ENCODE assay signal across 11 cellular contexts in the genomic region with DNA sequence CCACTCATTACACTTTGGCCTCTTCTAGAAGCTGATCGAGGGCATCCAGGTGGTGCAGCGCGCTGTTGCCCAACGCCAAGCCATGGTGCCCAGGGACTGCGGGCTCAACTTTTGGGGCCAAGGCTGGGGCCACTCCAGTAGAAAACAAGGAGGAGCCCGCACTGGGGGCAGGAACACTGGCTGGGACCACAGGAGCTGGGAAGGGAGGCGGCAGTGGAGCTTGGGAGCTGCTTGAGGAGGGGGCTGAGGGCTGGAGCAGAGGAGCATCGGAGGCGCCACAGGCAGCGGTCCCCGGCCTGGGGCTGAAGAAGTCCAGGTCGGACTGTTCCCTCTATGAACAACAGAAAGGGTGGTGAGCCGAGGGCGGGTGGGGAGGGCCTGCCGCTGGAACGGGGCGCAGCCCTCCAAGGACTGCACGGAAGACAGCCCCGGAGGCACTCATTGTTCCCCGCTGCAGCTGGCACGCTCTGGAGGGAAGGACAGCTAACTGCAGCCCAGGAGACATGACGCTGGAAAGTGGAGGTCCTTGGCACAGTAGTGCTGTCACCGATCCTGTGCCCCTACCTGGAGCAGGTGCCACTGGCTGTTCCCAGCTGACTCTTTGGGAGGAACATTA. TPM values are rescaled to one million over a fixed set of nuclear protein-coding genes. Genes with fewer than 3 reads are reported as not detected.
DNase-seq lines count a peak whose midpoint lies in the region; ATAC-seq, FAIRE-seq and TF ChIP-seq lines count a peak whose summit lies in the region.
"Had no signal": no experiment of that assay in that cellular context is flagged by ENCODE, and none has a peak within 500 bp of the region (broad histone marks: within the 10 kb centered on the region; RNA-seq: fewer than 3 reads in every experiment).

No MANE protein-coding gene starts in this region.

- H3K4me2 ChIP-seq in HepG2 (ENCODE audit: low read depth, low read length) = no peak overlapping the region
- H3K4me2 ChIP-seq: SK-N-SH had no signal

- DNase-seq in HepG2 (ENCODE audit: low spot score) (no peak), right lobe of liver (no peak), type B pancreatic cell (ENCODE audit: extremely low spot score, unreplicated experiment) (no peak), NCI-H748 treated with DMSO at 0.1 percent for 48 hours (lab: John Stamatoyannopoulos, UW) (no peak), SHP77 treated with DMSO at 0.1 percent for 48 hours (lab: John Stamatoyannopoulos, UW) (no peak), superior temporal gyrus (ENCODE audit: extremely low spot score) (no peak)
- no peak for DNase-seq in activated T-helper 1 cell treated with anti-CD3 and anti-CD28 coated beads, Interleukin-12 subunit alpha, Interleukin-12 subunit beta, Interleukin-2, Interleukin-4 antibody, amounts not matched to agents 30 ng/mL and 10 ng/mL and 1 ng/mL, durations not matched to agents 14 hours and 24 hours and 36 hours (ENCODE audit: low spot score)
- DNase-seq: activated gamma-delta T cell treated with Interleukin-2 at 50 U/mL for 16 hours, left lung had no signal

- CTCF ChIA-PET in HepG2 (lab: Yijun Ruan, JAX; ENCODE audit: low intra/inter-chr PET ratio, low total read pairs) = interaction anchor here (1.9 kb wide), 1 partner anchor 173 kb away, joined by 13 read pairs; no protein-coding TSS in a partner anchor

- H3K27me3 Mint-ChIP-seq in activated T-helper 1 cell treated with anti-CD3 and anti-CD28 coated beads, Interleukin-12 subunit alpha, Interleukin-12 subunit beta, Interleukin-2, Interleukin-4 antibody, amounts not matched to agents 30 ng/mL and 10 ng/mL and 1 ng/mL, durations not matched to agents 14 hours and 24 hours and 36 hours (ENCODE audit: insufficient read depth) = no peaks in the 10 kb centered on the region
- no peaks in the 10 kb centered on the region for H3K27me3 Mint-ChIP-seq in type B pancreatic cell

- H3K9me3 ChIP-seq in HepG2 (ENCODE audit: low read length) (no peaks in the 10 kb centered on the region), right lobe of liver (no peaks in the 10 kb centered on the region), iPS-15b (ENCODE audit: control insufficient read depth, insufficient read depth, low read length) (no peaks in the 10 kb centered on the region)
- H3K9me3 ChIP-seq: left lung, SK-N-SH had no signal

- POLR2A ChIA-PET in HepG2 (lab: Yijun Ruan, JAX) = interaction anchor here (0.8 to 1.1 kb wide), 2 partner anchors 22 to 166 kb away, joined by 3 to 10 read pairs; partner anchors contain the start of genes GGA3, GRB2 and MRPS7

- FAIRE-seq in HepG2 (lab: Jason Lieb, UNC) = no peak

- intact Hi-C loops in HepG2 (cut with micrococcal nuclease; ENCODE audit: unreplicated experiment) = loop anchor here (1.0 to 5.0 kb wide), 2 partner anchors 128 to 172 kb away; no protein-coding TSS in a partner anchor
- intact Hi-C loops in right lobe of liver (cut with DNase I) = no loop called here
- intact Hi-C loops in activated T-helper 1 cell treated with anti-CD3 and anti-CD28 coated beads, Interleukin-12 subunit alpha, Interleukin-12 subunit beta, Interleukin-2, Interleukin-4 antibody, amounts not matched to agents 30 ng/mL and 10 ng/mL and 1 ng/mL, durations not matched to agents 14 hours and 24 hours and 36 hours (cut with micrococcal nuclease) = loop anchor here (1.0 kb wide), 1 partner anchor 172 kb away; no protein-coding TSS in a partner anchor

- no peaks in the 10 kb centered on the region for H3K4me1 ChIP-seq in HepG2 (ENCODE audit: insufficient read depth, low read length)
- H3K4me1 ChIP-seq in right lobe of liver = peaks cover 0 to 3% (median 0%) of the 10 kb centered on the region in 4 donors
- no peaks in the 10 kb centered on the region for H3K4me1 ChIP-seq in iPS-15b (ENCODE audit: control insufficient read depth, insufficient read depth, low read length)

- no peaks in the 10 kb centered on the region for H3K9me3 Mint-ChIP-seq in activated T-helper 1 cell treated with anti-CD3 and anti-CD28 coated beads, Interleukin-12 subunit alpha, Interleukin-12 subunit beta, Interleukin-2, Interleukin-4 antibody, amounts not matched to agents 30 ng/mL and 10 ng/mL and 1 ng/mL, durations not matched to agents 14 hours and 24 hours and 36 hours
- H3K9me3 Mint-ChIP-seq in type B pancreatic cell = no peaks in the 10 kb centered on the region

- H3K79me2 ChIP-seq in HepG2 (ENCODE audit: insufficient read depth, low read length) = no peaks in the 10 kb centered on the region

- H3K4me1 Mint-ChIP-seq in activated T-helper 1 cell treated with anti-CD3 and anti-CD28 coated beads, Interleukin-12 subunit alpha, Interleukin-12 subunit beta, Interleukin-2, Interleukin-4 antibody, amounts not matched to agents 30 ng/mL and 10 ng/mL and 1 ng/mL, durations not matched to agents 14 hours and 24 hours and 36 hours (ENCODE audit: low read depth) = peaks cover 45% of the 10 kb centered on the region
- peaks cover 5% of the 10 kb centered on the region for H3K4me1 Mint-ChIP-seq in type B pancreatic cell (ENCODE audit: unreplicated experiment)

- H3K36me3 Mint-ChIP-seq in activated T-helper 1 cell treated with anti-CD3 and anti-CD28 coated beads, Interleukin-12 subunit alpha, Interleukin-12 subunit beta, Interleukin-2, Interleukin-4 antibody, amounts not matched to agents 30 ng/mL and 10 ng/mL and 1 ng/mL, durations not matched to agents 14 hours and 24 hours and 36 hours (ENCODE audit: low read depth) = peaks cover 61% of the 10 kb centered on the region
- peaks cover 10% of the 10 kb centered on the region for H3K36me3 Mint-ChIP-seq in type B pancreatic cell

- H4K20me1 ChIP-seq in HepG2 (ENCODE audit: insufficient read depth, low read length) = no peaks in the 10 kb centered on the region

- H3K9ac ChIP-seq in HepG2 (ENCODE audit: insufficient read depth, low read depth, low read length) = no peak overlapping the region
- no peak overlapping the region for H3K9ac ChIP-seq in iPS-15b (ENCODE audit: low read depth, low read length)
- H3K9ac ChIP-seq: SK-N-SH had no signal

- H3K4me3 ChIP-seq in HepG2 (replicated peaks in 1 of 3; ENCODE audit: insufficient read depth in 1 of 3, low read depth in 2 of 3, low read length in 3 of 3) (no peak overlapping the region), right lobe of liver (no peak overlapping the region), iPS-15b (ENCODE audit: low read depth, low read length) (peak overlapping the region; percentile 13)
- H3K4me3 ChIP-seq: left lung had no signal

- ATAC-seq in HepG2 (peak; percentile 1; the same call in 2 of the 3 replicates), right lobe of liver (no peak)

- H3K36me3 ChIP-seq in HepG2 (replicated peaks in 1 of 2; ENCODE audit: control insufficient read depth in 1 of 2, insufficient read depth in 2 of 2, low read length in 2 of 2) (peaks cover 71 to 93% of the 10 kb centered on the region in 2 experiments), right lobe of liver (peaks cover 0 to 82% (median 29%) of the 10 kb centered on the region in 4 donors), iPS-15b (ENCODE audit: control insufficient read depth, insufficient read depth, low read length) (peaks cover 72% of the 10 kb centered on the region)

- no peak for TF ChIP-seq RAD21 in HepG2 (CRISPR knock-in tag; IDR thresholded peaks at IDR 0.05)

- TF ChIP-seq POLR2A in HepG2 (IDR thresholded peaks at IDR 0.05; ENCODE audit: insufficient read depth in 1 of 2, low read depth in 2 of 2, low read length in 2 of 2) (no peak; a peak in 1 of 4 replicates), right lobe of liver (IDR thresholded peaks at IDR 0.05) (no peak)

- no peak overlapping the region for H3K4me3 Mint-ChIP-seq in activated T-helper 1 cell treated with anti-CD3 and anti-CD28 coated beads, Interleukin-12 subunit alpha, Interleukin-12 subunit beta, Interleukin-2, Interleukin-4 antibody, amounts not matched to agents 30 ng/mL and 10 ng/mL and 1 ng/mL, durations not matched to agents 14 hours and 24 hours and 36 hours
- no peak overlapping the region for H3K4me3 Mint-ChIP-seq in type B pancreatic cell

- H3K27me3 ChIP-seq in HepG2 (ENCODE audit: control insufficient read depth in 1 of 2, insufficient read depth in 2 of 2, low read length in 2 of 2) (no peaks in the 10 kb centered on the region), right lobe of liver (no peaks in the 10 kb centered on the region), iPS-15b (ENCODE audit: control insufficient read depth, insufficient read depth, low read length) (no peaks in the 10 kb centered on the region)
- H3K27me3 ChIP-seq: left lung had no signal

- WGBS in HepG2 (ENCODE audit: low lambda C conversion rate) = 96% methylated on average over 23 of the region's 23 CpGs
- WGBS in right lobe of liver (ENCODE audit: insufficient coverage, low coverage, low lambda C conversion rate, missing lambda C conversion rate) = 50% methylated on average over 7 of the region's 23 CpGs

- no peak overlapping the region for H3K27ac ChIP-seq in HepG2 (ENCODE audit: extremely low read length, insufficient read depth, low read length)
- no peak overlapping the region for H3K27ac ChIP-seq in right lobe of liver
- H3K27ac ChIP-seq: left lung had no signal

- no peak for TF ChIP-seq CTCF in HepG2 (CRISPR knock-in tag; IDR thresholded peaks at IDR 0.05)
- TF ChIP-seq CTCF in right lobe of liver (IDR thresholded peaks at IDR 0.05) = no peak
- TF ChIP-seq CTCF in type B pancreatic cell (conservative IDR thresholded peaks at IDR 0.05) = no peak

- TF ChIP-seq EP300 in HepG2 (IDR thresholded peaks at IDR 0.05; ENCODE audit: low read depth in 2 of 2, low read length in 2 of 2) = no peak
- TF ChIP-seq EP300 in HepG2 (CRISPR knock-in tag; IDR thresholded peaks at IDR 0.05; ENCODE audit: borderline replicate concordance) = no peak

- H3K27ac Mint-ChIP-seq in activated T-helper 1 cell treated with anti-CD3 and anti-CD28 coated beads, Interleukin-12 subunit alpha, Interleukin-12 subunit beta, Interleukin-2, Interleukin-4 antibody, amounts not matched to agents 30 ng/mL and 10 ng/mL and 1 ng/mL, durations not matched to agents 14 hours and 24 hours and 36 hours = peak overlapping the region; percentile 68
- peak overlapping the region; percentile 70 for H3K27ac Mint-ChIP-seq in type B pancreatic cell

- BruUV-seq in HepG2 (replicated peaks; lab: Mats Ljungman, UMichigan) = no TSS peak

- H2AFZ ChIP-seq in HepG2 (ENCODE audit: low read length) = no peak overlapping the region

- in situ Hi-C loops in HepG2 (cut with HindIII; ENCODE audit: extremely low pct_ligation_motif_present, low pct_unique_long_range_greater_than_20kb) = no loop called here

RNA-seq across cellular contexts. Expression of gene GGA3, which starts 21.5 kb away (rescaled TPM):
- total RNA-seq in HepG2 (2016; rRNA removed; fragmentation: Illumina TruSeq; extraction: Trizol) (20.9 and 28.4 TPM in 2 replicates), right lobe of liver (10 to 100 TPM; 12.4 to 18.9 (median 15.8) TPM), type B pancreatic cell (ENCODE audit: low replicate concordance) (49.7 and 64.4 TPM in 2 replicates)
- 27.6 and 36.0 TPM in 2 replicates for total RNA-seq in HepG2 (2016; cell fraction: cytosol; rRNA removed; fragmentation: Illumina TruSeq; extraction: Trizol; ENCODE audit: low read depth)
- 19.3 and 27.1 TPM in 2 replicates for total RNA-seq in HepG2 (2016; cell fraction: insoluble cytoplasmic fraction; rRNA removed; fragmentation: Illumina TruSeq; extraction: Trizol)
- total RNA-seq in HepG2 (2016; cell fraction: membrane; rRNA removed; fragmentation: Illumina TruSeq; extraction: Trizol) = 16.9 and 18.9 TPM in 2 replicates
- total RNA-seq in HepG2 (2016; cell fraction: nucleus; rRNA removed; fragmentation: Illumina TruSeq; extraction: Trizol) = 36.9 and 38.2 TPM in 2 replicates
- polyA plus RNA-seq in HepG2 (2011; rRNA removed) = 43.7 and 50.1 TPM in 2 replicates
- 13.5 and 14.0 TPM in 2 replicates for polyA plus RNA-seq in HepG2 (2011; cell fraction: cytosol; rRNA removed)
- 250 and 284 TPM in 2 replicates for polyA plus RNA-seq in HepG2 (2011; cell fraction: nucleus; rRNA removed)
- 35.6 and 46.6 TPM in 2 replicates for polyA plus RNA-seq in HepG2 (2012)
- 2.6 and 2.9 TPM in 2 replicates for polyA plus RNA-seq in HepG2 (2016; cell fraction: cytosol; fragmentation: Illumina TruSeq; extraction: Trizol; ENCODE audit: low read depth)
- polyA plus RNA-seq in HepG2 (2016; cell fraction: insoluble cytoplasmic fraction; fragmentation: Illumina TruSeq; extraction: Trizol; ENCODE audit: low read depth) = 14.5 and 18.7 TPM in 2 replicates
- 7.5 and 8.4 TPM in 2 replicates for polyA plus RNA-seq in HepG2 (2016; cell fraction: membrane; fragmentation: Illumina TruSeq; extraction: Trizol; ENCODE audit: low read depth)
- 131 and 138 TPM in 2 replicates for polyA plus RNA-seq in HepG2 (2016; cell fraction: nucleus; fragmentation: Illumina TruSeq; extraction: Trizol; ENCODE audit: insufficient read depth, low read depth)
- 45.8 and 47.5 TPM in 2 replicates for polyA minus RNA-seq in HepG2 (2011; rRNA and poly(A)+ RNA removed; ENCODE audit: low replicate concordance)
- 11.4 and 16.5 TPM in 2 replicates for polyA minus RNA-seq in HepG2 (2011; cell fraction: cytosol; rRNA and poly(A)+ RNA removed)
- 60.0 and 81.4 TPM in 2 replicates for polyA minus RNA-seq in HepG2 (2011; cell fraction: nucleus; rRNA and poly(A)+ RNA removed)
- total RNA-seq in activated T-helper 1 cell treated with anti-CD3 and anti-CD28 coated beads, Interleukin-12 subunit alpha, Interleukin-12 subunit beta, Interleukin-2, Interleukin-4 antibody, amounts not matched to agents 30 ng/mL and 10 ng/mL and 1 ng/mL, durations not matched to agents 14 hours and 24 hours and 36 hours = 93.4 and 94.3 TPM in 2 replicates

RNA-seq across cellular contexts. Expression of gene MRPS7, which starts 21.8 kb away (rescaled TPM):
- total RNA-seq in HepG2 (2016; rRNA removed; fragmentation: Illumina TruSeq; extraction: Trizol) = 162 and 184 TPM in 2 replicates
- total RNA-seq in HepG2 (2016; cell fraction: cytosol; rRNA removed; fragmentation: Illumina TruSeq; extraction: Trizol; ENCODE audit: low read depth) = 134 and 137 TPM in 2 replicates
- 167 and 201 TPM in 2 replicates for total RNA-seq in HepG2 (2016; cell fraction: insoluble cytoplasmic fraction; rRNA removed; fragmentation: Illumina TruSeq; extraction: Trizol)
- 80.5 and 88.4 TPM in 2 replicates for total RNA-seq in HepG2 (2016; cell fraction: membrane; rRNA removed; fragmentation: Illumina TruSeq; extraction: Trizol)
- total RNA-seq in HepG2 (2016; cell fraction: nucleus; rRNA removed; fragmentation: Illumina TruSeq; extraction: Trizol) = 68.8 and 73.8 TPM in 2 replicates
- polyA plus RNA-seq in HepG2 (2011; rRNA removed) = 94.2 and 97.0 TPM in 2 replicates
- polyA plus RNA-seq in HepG2 (2011; cell fraction: cytosol; rRNA removed) = 87.2 and 95.5 TPM in 2 replicates
- 63.3 and 73.0 TPM in 2 replicates for polyA plus RNA-seq in HepG2 (2011; cell fraction: nucleus; rRNA removed)
- 72.9 and 76.0 TPM in 2 replicates for polyA plus RNA-seq in HepG2 (2012)
- 45.6 and 49.3 TPM in 2 replicates for polyA plus RNA-seq in HepG2 (2016; cell fraction: cytosol; fragmentation: Illumina TruSeq; extraction: Trizol; ENCODE audit: low read depth)
- polyA plus RNA-seq in HepG2 (2016; cell fraction: insoluble cytoplasmic fraction; fragmentation: Illumina TruSeq; extraction: Trizol; ENCODE audit: low read depth) = 166 and 186 TPM in 2 replicates
- polyA plus RNA-seq in HepG2 (2016; cell fraction: membrane; fragmentation: Illumina TruSeq; extraction: Trizol; ENCODE audit: low read depth) = 55.3 and 55.7 TPM in 2 replicates
- 89.9 and 111 TPM in 2 replicates for polyA plus RNA-seq in HepG2 (2016; cell fraction: nucleus; fragmentation: Illumina TruSeq; extraction: Trizol; ENCODE audit: insufficient read depth, low read depth)
- 59.7 and 76.4 TPM in 2 replicates for polyA minus RNA-seq in HepG2 (2011; rRNA and poly(A)+ RNA removed; ENCODE audit: low replicate concordance)
- polyA minus RNA-seq in HepG2 (2011; cell fraction: cytosol; rRNA and poly(A)+ RNA removed) = 39.8 and 44.1 TPM in 2 replicates
- polyA minus RNA-seq in HepG2 (2011; cell fraction: nucleus; rRNA and poly(A)+ RNA removed) = 72.5 and 79.3 TPM in 2 replicates
- 10 to 100 TPM; 29.6 to 37.2 (median 33.7) TPM for total RNA-seq in right lobe of liver
- total RNA-seq in activated T-helper 1 cell treated with anti-CD3 and anti-CD28 coated beads, Interleukin-12 subunit alpha, Interleukin-12 subunit beta, Interleukin-2, Interleukin-4 antibody, amounts not matched to agents 30 ng/mL and 10 ng/mL and 1 ng/mL, durations not matched to agents 14 hours and 24 hours and 36 hours = 126 and 130 TPM in 2 replicates
- 67.0 and 70.9 TPM in 2 replicates for total RNA-seq in type B pancreatic cell (ENCODE audit: low replicate concordance)

RNA-seq across cellular contexts. Expression of gene MIF4GD, which starts 31.1 kb away (rescaled TPM):
- total RNA-seq in HepG2 (2016; rRNA removed; fragmentation: Illumina TruSeq; extraction: Trizol) = 12.4 and 14.0 TPM in 2 replicates
- 14.9 and 19.4 TPM in 2 replicates for total RNA-seq in HepG2 (2016; cell fraction: cytosol; rRNA removed; fragmentation: Illumina TruSeq; extraction: Trizol; ENCODE audit: low read depth)
- 12.4 and 12.8 TPM in 2 replicates for total RNA-seq in HepG2 (2016; cell fraction: insoluble cytoplasmic fraction; rRNA removed; fragmentation: Illumina TruSeq; extraction: Trizol)
- 20.2 and 27.4 TPM in 2 replicates for total RNA-seq in HepG2 (2016; cell fraction: membrane; rRNA removed; fragmentation: Illumina TruSeq; extraction: Trizol)
- 7.5 and 8.5 TPM in 2 replicates for total RNA-seq in HepG2 (2016; cell fraction: nucleus; rRNA removed; fragmentation: Illumina TruSeq; extraction: Trizol)
- 28.0 and 28.5 TPM in 2 replicates for polyA plus RNA-seq in HepG2 (2011; rRNA removed)
- polyA plus RNA-seq in HepG2 (2011; cell fraction: cytosol; rRNA removed) = 30.7 and 36.9 TPM in 2 replicates
- polyA plus RNA-seq in HepG2 (2011; cell fraction: nucleus; rRNA removed) = 22.5 and 28.6 TPM in 2 replicates
- polyA plus RNA-seq in HepG2 (2012) = 16.1 and 23.1 TPM in 2 replicates
- polyA plus RNA-seq in HepG2 (2016; cell fraction: cytosol; fragmentation: Illumina TruSeq; extraction: Trizol; ENCODE audit: low read depth) = 24.3 and 26.9 TPM in 2 replicates
- polyA plus RNA-seq in HepG2 (2016; cell fraction: insoluble cytoplasmic fraction; fragmentation: Illumina TruSeq; extraction: Trizol; ENCODE audit: low read depth) = 14.3 and 16.3 TPM in 2 replicates
- 22.6 and 27.4 TPM in 2 replicates for polyA plus RNA-seq in HepG2 (2016; cell fraction: membrane; fragmentation: Illumina TruSeq; extraction: Trizol; ENCODE audit: low read depth)
- 16.3 and 18.0 TPM in 2 replicates for polyA plus RNA-seq in HepG2 (2016; cell fraction: nucleus; fragmentation: Illumina TruSeq; extraction: Trizol; ENCODE audit: insufficient read depth, low read depth)
- 36.9 and 56.1 TPM in 2 replicates for polyA minus RNA-seq in HepG2 (2011; rRNA and poly(A)+ RNA removed; ENCODE audit: low replicate concordance)
- 8.3 and 10.2 TPM in 2 replicates for polyA minus RNA-seq in HepG2 (2011; cell fraction: cytosol; rRNA and poly(A)+ RNA removed)
- polyA minus RNA-seq in HepG2 (2011; cell fraction: nucleus; rRNA and poly(A)+ RNA removed) = 6.3 and 6.7 TPM in 2 replicates
- 10 to 100 TPM in 2 of 6 experiments, 1 to 10 TPM in 4; 7.3 to 21.9 (median 8.2) TPM for total RNA-seq in right lobe of liver
- total RNA-seq in activated T-helper 1 cell treated with anti-CD3 and anti-CD28 coated beads, Interleukin-12 subunit alpha, Interleukin-12 subunit beta, Interleukin-2, Interleukin-4 antibody, amounts not matched to agents 30 ng/mL and 10 ng/mL and 1 ng/mL, durations not matched to agents 14 hours and 24 hours and 36 hours = 49.0 and 49.3 TPM in 2 replicates
- 11.9 and 16.6 TPM in 2 replicates for total RNA-seq in type B pancreatic cell (ENCODE audit: low replicate concordance)

RNA-seq across cellular contexts. Expression of gene NUP85, which starts 34.4 kb away (rescaled TPM):
- total RNA-seq in HepG2 (2016; rRNA removed; fragmentation: Illumina TruSeq; extraction: Trizol) = 122 and 124 TPM in 2 replicates
- total RNA-seq in HepG2 (2016; cell fraction: cytosol; rRNA removed; fragmentation: Illumina TruSeq; extraction: Trizol; ENCODE audit: low read depth) = 32.8 and 35.7 TPM in 2 replicates
- total RNA-seq in HepG2 (2016; cell fraction: insoluble cytoplasmic fraction; rRNA removed; fragmentation: Illumina TruSeq; extraction: Trizol) = 119 and 122 TPM in 2 replicates
- total RNA-seq in HepG2 (2016; cell fraction: membrane; rRNA removed; fragmentation: Illumina TruSeq; extraction: Trizol) = 28.2 and 37.8 TPM in 2 replicates
- total RNA-seq in HepG2 (2016; cell fraction: nucleus; rRNA removed; fragmentation: Illumina TruSeq; extraction: Trizol) = 112 and 113 TPM in 2 replicates
- polyA plus RNA-seq in HepG2 (2011; rRNA removed) = 79.4 and 89.1 TPM in 2 replicates
- 64.8 and 78.3 TPM in 2 replicates for polyA plus RNA-seq in HepG2 (2011; cell fraction: cytosol; rRNA removed)
- 303 and 416 TPM in 2 replicates for polyA plus RNA-seq in HepG2 (2011; cell fraction: nucleus; rRNA removed)
- 34.4 and 62.5 TPM in 2 replicates for polyA plus RNA-seq in HepG2 (2012)
- polyA plus RNA-seq in HepG2 (2016; cell fraction: cytosol; fragmentation: Illumina TruSeq; extraction: Trizol; ENCODE audit: low read depth) = 17.2 and 18.1 TPM in 2 replicates
- 81.2 and 85.9 TPM in 2 replicates for polyA plus RNA-seq in HepG2 (2016; cell fraction: insoluble cytoplasmic fraction; fragmentation: Illumina TruSeq; extraction: Trizol; ENCODE audit: low read depth)
- polyA plus RNA-seq in HepG2 (2016; cell fraction: membrane; fragmentation: Illumina TruSeq; extraction: Trizol; ENCODE audit: low read depth) = 16.9 and 17.7 TPM in 2 replicates
- 226 and 250 TPM in 2 replicates for polyA plus RNA-seq in HepG2 (2016; cell fraction: nucleus; fragmentation: Illumina TruSeq; extraction: Trizol; ENCODE audit: insufficient read depth, low read depth)
- polyA minus RNA-seq in HepG2 (2011; rRNA and poly(A)+ RNA removed; ENCODE audit: low replicate concordance) = 91.6 and 267 TPM in 2 replicates
- 23.6 and 24.5 TPM in 2 replicates for polyA minus RNA-seq in HepG2 (2011; cell fraction: cytosol; rRNA and poly(A)+ RNA removed)
- 69.2 and 70.3 TPM in 2 replicates for polyA minus RNA-seq in HepG2 (2011; cell fraction: nucleus; rRNA and poly(A)+ RNA removed)
- 10 to 100 TPM; 15.3 to 32.8 (median 25.9) TPM for total RNA-seq in right lobe of liver
- total RNA-seq in activated T-helper 1 cell treated with anti-CD3 and anti-CD28 coated beads, Interleukin-12 subunit alpha, Interleukin-12 subunit beta, Interleukin-2, Interleukin-4 antibody, amounts not matched to agents 30 ng/mL and 10 ng/mL and 1 ng/mL, durations not matched to agents 14 hours and 24 hours and 36 hours = 122 and 129 TPM in 2 replicates
- total RNA-seq in type B pancreatic cell (ENCODE audit: low replicate concordance) = 63.3 and 84.1 TPM in 2 replicates

RNA-seq across cellular contexts. Expression of gene SLC25A19, which starts 49.3 kb away (rescaled TPM):
- 41.4 and 42.2 TPM in 2 replicates for total RNA-seq in HepG2 (2016; rRNA removed; fragmentation: Illumina TruSeq; extraction: Trizol)
- 27.2 and 31.3 TPM in 2 replicates for total RNA-seq in HepG2 (2016; cell fraction: cytosol; rRNA removed; fragmentation: Illumina TruSeq; extraction: Trizol; ENCODE audit: low read depth)
- 37.5 and 41.8 TPM in 2 replicates for total RNA-seq in HepG2 (2016; cell fraction: insoluble cytoplasmic fraction; rRNA removed; fragmentation: Illumina TruSeq; extraction: Trizol)
- total RNA-seq in HepG2 (2016; cell fraction: membrane; rRNA removed; fragmentation: Illumina TruSeq; extraction: Trizol) = 45.2 and 53.1 TPM in 2 replicates
- 24.9 and 25.1 TPM in 2 replicates for total RNA-seq in HepG2 (2016; cell fraction: nucleus; rRNA removed; fragmentation: Illumina TruSeq; extraction: Trizol)
- polyA plus RNA-seq in HepG2 (2011; rRNA removed) = 24.4 and 27.7 TPM in 2 replicates
- 26.0 and 29.6 TPM in 2 replicates for polyA plus RNA-seq in HepG2 (2011; cell fraction: cytosol; rRNA removed)
- 33.6 and 35.5 TPM in 2 replicates for polyA plus RNA-seq in HepG2 (2011; cell fraction: nucleus; rRNA removed)
- 16.6 and 24.7 TPM in 2 replicates for polyA plus RNA-seq in HepG2 (2012)
- 24.2 and 31.6 TPM in 2 replicates for polyA plus RNA-seq in HepG2 (2016; cell fraction: cytosol; fragmentation: Illumina TruSeq; extraction: Trizol; ENCODE audit: low read depth)
- 47.0 and 51.5 TPM in 2 replicates for polyA plus RNA-seq in HepG2 (2016; cell fraction: insoluble cytoplasmic fraction; fragmentation: Illumina TruSeq; extraction: Trizol; ENCODE audit: low read depth)
- polyA plus RNA-seq in HepG2 (2016; cell fraction: membrane; fragmentation: Illumina TruSeq; extraction: Trizol; ENCODE audit: low read depth) = 34.4 and 46.3 TPM in 2 replicates
- 42.3 and 47.3 TPM in 2 replicates for polyA plus RNA-seq in HepG2 (2016; cell fraction: nucleus; fragmentation: Illumina TruSeq; extraction: Trizol; ENCODE audit: insufficient read depth, low read depth)
- 17.3 and 57.6 TPM in 2 replicates for polyA minus RNA-seq in HepG2 (2011; rRNA and poly(A)+ RNA removed; ENCODE audit: low replicate concordance)
- 9.2 and 11.1 TPM in 2 replicates for polyA minus RNA-seq in HepG2 (2011; cell fraction: cytosol; rRNA and poly(A)+ RNA removed)
- polyA minus RNA-seq in HepG2 (2011; cell fraction: nucleus; rRNA and poly(A)+ RNA removed) = 14.4 and 14.5 TPM in 2 replicates
- total RNA-seq in right lobe of liver = 10 to 100 TPM in 2 of 6 experiments, 1 to 10 TPM in 4; 3.8 to 13.4 (median 7.3) TPM
- 119 and 126 TPM in 2 replicates for total RNA-seq in activated T-helper 1 cell treated with anti-CD3 and anti-CD28 coated beads, Interleukin-12 subunit alpha, Interleukin-12 subunit beta, Interleukin-2, Interleukin-4 antibody, amounts not matched to agents 30 ng/mL and 10 ng/mL and 1 ng/mL, durations not matched to agents 14 hours and 24 hours and 36 hours
- total RNA-seq in type B pancreatic cell (ENCODE audit: low replicate concordance) = 17.0 and 17.8 TPM in 2 replicates

Comparison
In these comparisons a context has a peak if more than half of its experiments do, and no peak if none do; other contexts are left out.
1. intact Hi-C loops: an anchor here in HepG2 (1.0 to 5.0 kb wide) and activated T-helper 1 cell treated with anti-CD3 and anti-CD28 coated beads, Interleukin-12 subunit alpha, Interleukin-12 subunit beta, Interleukin-2, Interleukin-4 antibody, amounts not matched to agents 30 ng/mL and 10 ng/mL and 1 ng/mL, durations not matched to agents 14 hours and 24 hours and 36 hours (1.0 kb wide); none called in right lobe of liver.